ENCODE assay signal across 9 cellular contexts in genomic region chr7:27933691-27934565, GRCh38.
A peak's percentile ranks its signal among the peaks of the same experiment; 100 is the strongest.
DNase-seq lines count a peak whose midpoint lies in the region; ATAC-seq and TF ChIP-seq lines count a peak whose summit lies in the region.
"Had no signal": no experiment of that assay in that cellular context is flagged by ENCODE, and none has a peak within 500 bp of the region (broad histone marks: within the 10 kb centered on the region; RNA-seq: fewer than 3 reads in every experiment).

No MANE protein-coding gene starts in this region.

- H3K27ac Mint-ChIP-seq in WTC11 (peak overlapping the region; percentile 94), nephron (peak overlapping the region in 2 of 3 experiments; percentile 59 to 61)

- H3K4me2 ChIP-seq in DND-41 (ENCODE audit: insufficient read depth, low read length): no peak overlapping the region

- H3K36me3 ChIP-seq in DND-41 (ENCODE audit: insufficient read depth, low read length) (no peaks in the 10 kb centered on the region), HUES64 (ENCODE audit: insufficient read depth, low read length) (no peaks in the 10 kb centered on the region)

- ATAC-seq in DND-41 (ENCODE audit: insufficient read depth, low read depth): no peak
- peak; percentile 78 for ATAC-seq in WTC11
- ATAC-seq in GM21737 (IDR thresholded peaks at IDR 0.05; ENCODE audit: unreplicated experiment): no peak
- no peak for ATAC-seq in GM21717 (IDR thresholded peaks at IDR 0.05; ENCODE audit: unreplicated experiment)
- ATAC-seq in GM19463 (IDR thresholded peaks at IDR 0.05; ENCODE audit: unreplicated experiment): no peak

- H3K9ac ChIP-seq in DND-41 (ENCODE audit: low read depth, low read length) (no peak overlapping the region), HUES64 (ENCODE audit: low read depth, low read length) (no peak overlapping the region)

- H3K27me3 ChIP-seq in DND-41 (ENCODE audit: insufficient read depth, low read length, poor library complexity): no peaks in the 10 kb centered on the region
- H3K27me3 ChIP-seq in HUES64 (ENCODE audit: insufficient read depth, low read length): no peaks in the 10 kb centered on the region

- H3K27me3 Mint-ChIP-seq in WTC11 (ENCODE audit: low read depth) (no peaks in the 10 kb centered on the region), nephron (ENCODE audit: low read depth) (no peaks in the 10 kb centered on the region)

- POLR2A ChIA-PET in WTC11 (lab: Charles Lee): no interaction called here

- H3K4me3 Mint-ChIP-seq in WTC11 (peak overlapping the region; percentile 23; the same call in 1 of the 2 replicates), nephron (no peak overlapping the region)

- H3K27ac ChIP-seq in DND-41 (ENCODE audit: low read length): no peak overlapping the region
- H3K27ac ChIP-seq in HUES64 (ENCODE audit: low read depth, low read length): peak overlapping the region; percentile 62

- H3K36me3 Mint-ChIP-seq in WTC11 (no peaks in the 10 kb centered on the region), nephron (ENCODE audit: low read depth) (no peaks in the 10 kb centered on the region)

- H3K9me3 ChIP-seq in DND-41 (ENCODE audit: insufficient read depth, low read length, severe bottlenecking): no peaks in the 10 kb centered on the region
- H3K9me3 ChIP-seq in HUES64 (ENCODE audit: insufficient read depth, low read depth, low read length): no peaks in the 10 kb centered on the region

- DNase-seq in DND-41 (no peak), WTC11 (ENCODE audit: low spot score) (peak; percentile 42), foreskin melanocyte (no peak)
- DNase-seq: activated T-cell treated with anti-CD3 and anti-CD28 coated beads, Interleukin-2, amount 50 U/mL, for 48 hours had no signal

- TF ChIP-seq CTCF in DND-41 (IDR thresholded peaks at IDR 0.05; ENCODE audit: borderline replicate concordance, extremely low read depth, low read length, poor library complexity, severe bottlenecking) (peak; percentile 49), WTC11 (IDR thresholded peaks at IDR 0.05) (no peak), nephron (IDR thresholded peaks at IDR 0.05; ENCODE audit: unreplicated experiment in 3 of 3) (peak in 2 of 3 experiments; percentile 13 to 29)

- H3K79me2 ChIP-seq in DND-41 (ENCODE audit: insufficient read depth, low read length): no peaks in the 10 kb centered on the region

- H4K20me1 ChIP-seq in DND-41 (ENCODE audit: insufficient read depth, low read length): no peaks in the 10 kb centered on the region

- CTCF ChIA-PET in WTC11 (lab: Charles Lee): interaction anchor here (0.5 to 1.6 kb wide), 6 partner anchors 132 to 738 kb away, joined by 3 to 9 read pairs (median 3); no protein-coding TSS in a partner anchor

- H3K4me3 ChIP-seq in DND-41 (ENCODE audit: low read depth in 1 of 2, low read length in 2 of 2): no peak overlapping the region
- H3K4me3 ChIP-seq in HUES64 (ENCODE audit: low read length): no peak overlapping the region

- H2AFZ ChIP-seq in DND-41 (ENCODE audit: low read depth, low read length): no peak overlapping the region

- H3K9me3 Mint-ChIP-seq in WTC11 (no peaks in the 10 kb centered on the region), nephron (no peaks in the 10 kb centered on the region)

- WGBS in HUES64: 44% methylated on average over 3 of the region's 3 CpGs

- H3K4me1 ChIP-seq in DND-41 (ENCODE audit: insufficient read depth, low read length): peaks cover 5% of the 10 kb centered on the region; the same call in 1 of the 2 replicates
- H3K4me1 ChIP-seq in HUES64 (ENCODE audit: insufficient read depth, low read length): peaks cover 11% of the 10 kb centered on the region

- H3K4me1 Mint-ChIP-seq in WTC11 (peaks cover 28% of the 10 kb centered on the region), nephron (peaks cover 34% of the 10 kb centered on the region)

TF ChIP-seq in WTC11, 78 proteins besides CTCF, POLR2A, EP300 and RAD21:
- TF ChIP-seq NFYB (CRISPR knock-in tag; conservative IDR thresholded peaks at IDR 0.05; ENCODE audit: low read depth) (no peak), TEAD1 (CRISPR knock-in tag; IDR thresholded peaks at IDR 0.05) (0 out of 2 replicates have a peak, but pooled peaks have one; percentile 32)
